17 cellular contexts compared by ENCODE assay signal in genomic region chr1:151616505-151616849, GRCh38. TPM values are rescaled to one million over a fixed set of nuclear protein-coding genes. Genes with fewer than 3 reads are reported as not detected.
DNase-seq lines count a peak whose midpoint lies in the region; ATAC-seq and TF ChIP-seq lines count a peak whose summit lies in the region.
"Had no signal": no experiment of that assay in that cellular context is flagged by ENCODE, and none has a peak within 500 bp of the region (broad histone marks: within the 10 kb centered on the region; RNA-seq: fewer than 3 reads in every experiment).

No MANE protein-coding gene starts in this region.

- CTCF ChIA-PET in activated naive CD4-positive, alpha-beta T cell treated with anti-CD3 and anti-CD28 coated beads for 36 hours (lab: Charles Lee), result interaction anchor here (0.6 kb wide), 1 partner anchor 220 kb away, joined by 4 read pairs; no protein-coding TSS in a partner anchor

- H3K27ac ChIP-seq in trophoblast cell (ENCODE audit: low read depth, low read length) (no peak overlapping the region), left lung (no peak overlapping the region)
- H3K27ac ChIP-seq: SJSA1 had no signal

- H3K36me3 ChIP-seq in trophoblast cell (ENCODE audit: control insufficient read depth in 1 of 2, insufficient read depth in 2 of 2, low read length in 2 of 2), result no peaks in the 10 kb centered on the region
- no peaks in the 10 kb centered on the region for H3K36me3 ChIP-seq in left lung
- H3K36me3 ChIP-seq: gastrocnemius medialis had no signal

- no peak for TF ChIP-seq CTCF in chondrocyte (IDR thresholded peaks at IDR 0.05)
- TF ChIP-seq CTCF in left lung (IDR thresholded peaks at IDR 0.05), result no peak

- no peak overlapping the region for H4K12ac ChIP-seq in trophoblast cell (ENCODE audit: low read depth, low read length)

- peaks cover 7% of the 10 kb centered on the region for H3K36me3 Mint-ChIP-seq in activated naive CD4-positive, alpha-beta T cell treated with anti-CD3 and anti-CD28 coated beads for 36 hours (ENCODE audit: low read depth)
- H3K36me3 Mint-ChIP-seq in chondrocyte (ENCODE audit: low read depth), result peaks cover 1% of the 10 kb centered on the region

- H3K9me3 ChIP-seq in trophoblast cell (ENCODE audit: insufficient read depth, low read depth, low read length) (no peaks in the 10 kb centered on the region), left lung (no peaks in the 10 kb centered on the region)
- H3K9me3 ChIP-seq: gastrocnemius medialis, SJSA1 had no signal

- no peak overlapping the region for H3K4me3 ChIP-seq in trophoblast cell (ENCODE audit: low read depth, low read length)
- H3K4me3 ChIP-seq in left lung, result no peak overlapping the region
- H3K4me3 ChIP-seq: gastrocnemius medialis, SJSA1 had no signal

- no peak overlapping the region for H3K4me2 ChIP-seq in trophoblast cell (ENCODE audit: low read length)

- no peak overlapping the region for H2BK5ac ChIP-seq in trophoblast cell (ENCODE audit: low read depth, low read length, poor library complexity)

- H3K27me3 ChIP-seq in trophoblast cell (ENCODE audit: insufficient read depth, low read length), result no peaks in the 10 kb centered on the region
- H3K27me3 ChIP-seq in left lung, result no peaks in the 10 kb centered on the region
- H3K27me3 ChIP-seq: gastrocnemius medialis, SJSA1 had no signal

- H2BK12ac ChIP-seq in trophoblast cell (ENCODE audit: low read length), result no peak overlapping the region

- H3K4me1 ChIP-seq in trophoblast cell (ENCODE audit: control insufficient read depth in 1 of 2, insufficient read depth in 2 of 2, low read length in 2 of 2), result peaks cover 4 to 6% of the 10 kb centered on the region in 2 experiments
- H3K4me1 ChIP-seq in left lung, result peaks cover 27 to 84% of the 10 kb centered on the region in 2 donors

- peaks cover 9% of the 10 kb centered on the region for H3K79me1 ChIP-seq in trophoblast cell (ENCODE audit: low read length)

- no CpG with 5 or more reads among the region's 3 CpGs for whole genome bisulfite sequencing in trophoblast cell (ENCODE audit: extremely low coverage, insufficient coverage, insufficient read length)

- H3K79me2 ChIP-seq in trophoblast cell (ENCODE audit: control insufficient read depth, insufficient read depth, low read length, poor library complexity), result peaks cover 8% of the 10 kb centered on the region

- H2AK5ac ChIP-seq in trophoblast cell (ENCODE audit: low read length), result no peak overlapping the region

- peaks cover 74% of the 10 kb centered on the region for H3K4me1 Mint-ChIP-seq in activated naive CD4-positive, alpha-beta T cell treated with anti-CD3 and anti-CD28 coated beads for 36 hours (ENCODE audit: low read depth)
- peaks cover 65% of the 10 kb centered on the region for H3K4me1 Mint-ChIP-seq in chondrocyte (ENCODE audit: low read depth)

- peak overlapping the region; percentile 40 for H3K4ac ChIP-seq in trophoblast cell (ENCODE audit: low read depth, low read length)

- no peak overlapping the region for H2AFZ ChIP-seq in trophoblast cell (ENCODE audit: insufficient read depth, low read length, poor library complexity)

- no peak overlapping the region for H3K23ac ChIP-seq in trophoblast cell (ENCODE audit: low read length)

- H3K27ac Mint-ChIP-seq in activated naive CD4-positive, alpha-beta T cell treated with anti-CD3 and anti-CD28 coated beads for 36 hours, result peak overlapping the region; percentile 58
- peak overlapping the region; percentile 70 for H3K27ac Mint-ChIP-seq in chondrocyte (ENCODE audit: unreplicated experiment)
- H3K27ac Mint-ChIP-seq: nephron, type B pancreatic cell had no signal

- no peak overlapping the region for H3K4me3 Mint-ChIP-seq in activated naive CD4-positive, alpha-beta T cell treated with anti-CD3 and anti-CD28 coated beads for 36 hours
- no peak overlapping the region for H3K4me3 Mint-ChIP-seq in chondrocyte (ENCODE audit: unreplicated experiment)
- H3K4me3 Mint-ChIP-seq: nephron, type B pancreatic cell had no signal

- H3K9ac ChIP-seq in trophoblast cell (ENCODE audit: low read length), result no peak overlapping the region

- intact Hi-C loops in activated naive CD4-positive, alpha-beta T cell treated with anti-CD3 and anti-CD28 coated beads for 36 hours (cut with micrococcal nuclease), result loop anchor here (10.0 kb wide), 3 partner anchors 332 to 422 kb away; partner anchors contain the start of genes PIP5K1A, VPS72 and ZNF687
- intact Hi-C loops in left lung (cut with DNase I), result no loop called here

- no peaks in the 10 kb centered on the region for H3K9me3 Mint-ChIP-seq in activated naive CD4-positive, alpha-beta T cell treated with anti-CD3 and anti-CD28 coated beads for 36 hours
- no peaks in the 10 kb centered on the region for H3K9me3 Mint-ChIP-seq in chondrocyte (ENCODE audit: low read depth)
- H3K9me3 Mint-ChIP-seq: nephron, type B pancreatic cell had no signal

- H4K91ac ChIP-seq in trophoblast cell (ENCODE audit: low read depth, low read length), result no peak overlapping the region

- no peak overlapping the region for H3K18ac ChIP-seq in trophoblast cell (ENCODE audit: low read length)

- no peak for ATAC-seq in left lung
- ATAC-seq in GM19324 (IDR thresholded peaks at IDR 0.05; ENCODE audit: low FRiP score, unreplicated experiment), result no peak
- ATAC-seq: gastrocnemius medialis, right cardiac atrium had no signal

- no peak for DNase-seq in activated naive CD4-positive, alpha-beta T cell treated with anti-CD3 and anti-CD28 coated beads for 36 hours
- no peak for DNase-seq in activated naive CD4-positive, alpha-beta T cell treated with anti-CD3 and anti-CD28 coated beads, Interleukin-2, amount 50 U/mL, for 16 hours
- DNase-seq in M059J (ENCODE audit: low read depth), result peak; percentile 55
- no peak for DNase-seq in chondrocyte (ENCODE audit: low spot score)
- DNase-seq in trophoblast cell, result no peak
- no peak for DNase-seq in left lung
- DNase-seq in inferior parietal cortex (ENCODE audit: extremely low spot score), result no peak
- DNase-seq: activated CD4-positive, alpha-beta T cell treated with anti-CD3 and anti-CD28 coated beads, Interleukin-2, amount 50 U/mL, for 4 hours; effector CD4-positive, alpha-beta T cell; gastrocnemius medialis; NCI-H1048; right cardiac atrium; stimulated activated CD4-positive, alpha-beta T cell treated with anti-CD3 and anti-CD28 coated beads, Interleukin-4, amount 100 ng/mL, for 1 hour had no signal

- no peaks in the 10 kb centered on the region for H3K27me3 Mint-ChIP-seq in activated naive CD4-positive, alpha-beta T cell treated with anti-CD3 and anti-CD28 coated beads for 36 hours (ENCODE audit: low read depth)
- H3K27me3 Mint-ChIP-seq in chondrocyte (ENCODE audit: low read depth), result no peaks in the 10 kb centered on the region
- H3K27me3 Mint-ChIP-seq: type B pancreatic cell had no signal

- no peak overlapping the region for H4K8ac ChIP-seq in trophoblast cell (ENCODE audit: low read depth, low read length)

- H3K14ac ChIP-seq in trophoblast cell (ENCODE audit: low read length), result no peak overlapping the region

- no peak overlapping the region for H2BK120ac ChIP-seq in trophoblast cell (ENCODE audit: insufficient read depth, low read length, poor library complexity)

RNA-seq across cellular contexts. Expression of gene SNX27, which starts 4.6 kb away (rescaled TPM):
- 10 to 100 TPM; 22.9 to 23.6 TPM for total RNA-seq in activated naive CD4-positive, alpha-beta T cell treated with anti-CD3 and anti-CD28 coated beads for 36 hours
- total RNA-seq in M059J (2014; rRNA removed; shearing (Covaris generic)), result 22.4 and 29.1 TPM in 2 replicates
- total RNA-seq in chondrocyte (39.0 to 39.5 TPM (median 39.3 TPM) in 3 replicates), left lung (10 to 100 TPM; 45.8 to 64.5 TPM)
- polyA plus RNA-seq in trophoblast cell (2013), result 57.3 and 58.9 TPM in 2 replicates
